In the genomic region with DNA sequence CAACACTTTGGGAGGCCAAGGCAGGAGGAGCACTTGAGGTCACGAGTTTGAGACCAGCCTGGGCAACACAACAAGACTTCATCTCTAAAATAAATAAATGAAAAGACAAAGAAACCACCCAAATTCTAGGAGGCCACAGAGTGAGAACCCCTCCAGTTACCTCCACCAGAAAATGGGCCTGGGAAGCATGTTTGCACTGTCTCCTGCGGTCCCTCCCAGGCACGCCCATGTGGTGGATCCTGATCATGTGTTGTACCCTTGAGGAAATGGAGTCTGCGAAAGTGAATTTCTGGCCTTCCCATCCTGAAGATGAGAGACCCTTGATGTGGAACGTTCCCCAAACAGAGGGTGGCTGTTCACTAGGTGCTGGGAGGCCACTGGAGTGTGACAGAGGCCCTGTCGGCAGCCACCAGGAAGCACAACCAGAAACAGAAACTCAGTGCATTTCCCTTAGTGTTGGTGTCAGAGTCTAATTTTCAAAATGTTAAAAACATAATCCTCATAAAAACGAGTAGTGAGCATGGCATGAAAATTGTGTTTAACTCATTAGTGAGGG, we compare ENCODE assay signal across 1 cellular context.
TF ChIP-seq lines count a peak whose summit lies in the region.

No MANE protein-coding gene starts in this region.

TF ChIP-seq in GM12878, 131 proteins besides CTCF, POLR2A, EP300 and RAD21 (continued from another document):
- TF ChIP-seq, protein P1, sequence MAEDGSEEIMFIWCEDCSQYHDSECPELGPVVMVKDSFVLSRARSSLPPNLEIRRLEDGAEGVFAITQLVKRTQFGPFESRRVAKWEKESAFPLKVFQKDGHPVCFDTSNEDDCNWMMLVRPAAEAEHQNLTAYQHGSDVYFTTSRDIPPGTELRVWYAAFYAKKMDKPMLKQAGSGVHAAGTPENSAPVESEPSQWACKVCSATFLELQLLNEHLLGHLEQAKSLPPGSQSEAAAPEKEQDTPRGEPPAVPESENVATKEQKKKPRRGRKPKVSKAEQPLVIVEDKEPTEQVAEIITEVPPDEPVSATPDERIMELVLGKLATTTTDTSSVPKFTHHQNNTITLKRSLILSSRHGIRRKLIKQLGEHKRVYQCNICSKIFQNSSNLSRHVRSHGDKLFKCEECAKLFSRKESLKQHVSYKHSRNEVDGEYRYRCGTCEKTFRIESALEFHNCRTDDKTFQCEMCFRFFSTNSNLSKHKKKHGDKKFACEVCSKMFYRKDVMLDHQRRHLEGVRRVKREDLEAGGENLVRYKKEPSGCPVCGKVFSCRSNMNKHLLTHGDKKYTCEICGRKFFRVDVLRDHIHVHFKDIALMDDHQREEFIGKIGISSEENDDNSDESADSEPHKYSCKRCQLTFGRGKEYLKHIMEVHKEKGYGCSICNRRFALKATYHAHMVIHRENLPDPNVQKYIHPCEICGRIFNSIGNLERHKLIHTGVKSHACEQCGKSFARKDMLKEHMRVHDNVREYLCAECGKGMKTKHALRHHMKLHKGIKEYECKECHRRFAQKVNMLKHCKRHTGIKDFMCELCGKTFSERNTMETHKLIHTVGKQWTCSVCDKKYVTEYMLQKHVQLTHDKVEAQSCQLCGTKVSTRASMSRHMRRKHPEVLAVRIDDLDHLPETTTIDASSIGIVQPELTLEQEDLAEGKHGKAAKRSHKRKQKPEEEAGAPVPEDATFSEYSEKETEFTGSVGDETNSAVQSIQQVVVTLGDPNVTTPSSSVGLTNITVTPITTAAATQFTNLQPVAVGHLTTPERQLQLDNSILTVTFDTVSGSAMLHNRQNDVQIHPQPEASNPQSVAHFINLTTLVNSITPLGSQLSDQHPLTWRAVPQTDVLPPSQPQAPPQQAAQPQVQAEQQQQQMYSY (CRISPR knock-in tag; IDR thresholded peaks at IDR 0.05): no peak
- TF ChIP-seq SIX5 (IDR thresholded peaks at IDR 0.05; ENCODE audit: low read depth, low read length, severe bottlenecking) (no peak), IKZF2 (IDR thresholded peaks at IDR 0.05) (peak in 1 of 2 experiments; percentile 16; a peak in 1 of 4 replicates), EED (IDR thresholded peaks at IDR 0.05; ENCODE audit: low read depth) (peak; percentile 67), CBX5 (IDR thresholded peaks at IDR 0.05; ENCODE audit: low read depth) (no peak), IKZF1 (conservative IDR thresholded peaks at IDR 0.05) (no peak), NFIC (IDR thresholded peaks at IDR 0.05; ENCODE audit: low read depth, low read length) (no peak; the same call in 1 of the 2 replicates), YY1 (IDR thresholded peaks at IDR 0.05; ENCODE audit: low read depth, low read length) (no peak), FOS (IDR thresholded peaks at IDR 0.05; ENCODE audit: borderline replicate concordance, extremely low read depth, insufficient read length) (no peak), ASH2L (IDR thresholded peaks at IDR 0.05; ENCODE audit: borderline replicate concordance, low read depth) (no peak), POU2F2 (IDR thresholded peaks at IDR 0.05; ENCODE audit: borderline replicate concordance, low read depth, low read length) (no peak), JUNB (IDR thresholded peaks at IDR 0.05) (no peak), GABPA (IDR thresholded peaks at IDR 0.05; ENCODE audit: low read depth) (no peak)
- TF ChIP-seq, protein P2, sequence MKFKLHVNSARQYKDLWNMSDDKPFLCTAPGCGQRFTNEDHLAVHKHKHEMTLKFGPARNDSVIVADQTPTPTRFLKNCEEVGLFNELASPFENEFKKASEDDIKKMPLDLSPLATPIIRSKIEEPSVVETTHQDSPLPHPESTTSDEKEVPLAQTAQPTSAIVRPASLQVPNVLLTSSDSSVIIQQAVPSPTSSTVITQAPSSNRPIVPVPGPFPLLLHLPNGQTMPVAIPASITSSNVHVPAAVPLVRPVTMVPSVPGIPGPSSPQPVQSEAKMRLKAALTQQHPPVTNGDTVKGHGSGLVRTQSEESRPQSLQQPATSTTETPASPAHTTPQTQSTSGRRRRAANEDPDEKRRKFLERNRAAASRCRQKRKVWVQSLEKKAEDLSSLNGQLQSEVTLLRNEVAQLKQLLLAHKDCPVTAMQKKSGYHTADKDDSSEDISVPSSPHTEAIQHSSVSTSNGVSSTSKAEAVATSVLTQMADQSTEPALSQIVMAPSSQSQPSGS (IDR thresholded peaks at IDR 0.05; ENCODE audit: low read length): peak; percentile 15; the same call in 1 of the 2 replicates
